ENCODE assay signal across 9 cellular contexts in the genomic region with DNA sequence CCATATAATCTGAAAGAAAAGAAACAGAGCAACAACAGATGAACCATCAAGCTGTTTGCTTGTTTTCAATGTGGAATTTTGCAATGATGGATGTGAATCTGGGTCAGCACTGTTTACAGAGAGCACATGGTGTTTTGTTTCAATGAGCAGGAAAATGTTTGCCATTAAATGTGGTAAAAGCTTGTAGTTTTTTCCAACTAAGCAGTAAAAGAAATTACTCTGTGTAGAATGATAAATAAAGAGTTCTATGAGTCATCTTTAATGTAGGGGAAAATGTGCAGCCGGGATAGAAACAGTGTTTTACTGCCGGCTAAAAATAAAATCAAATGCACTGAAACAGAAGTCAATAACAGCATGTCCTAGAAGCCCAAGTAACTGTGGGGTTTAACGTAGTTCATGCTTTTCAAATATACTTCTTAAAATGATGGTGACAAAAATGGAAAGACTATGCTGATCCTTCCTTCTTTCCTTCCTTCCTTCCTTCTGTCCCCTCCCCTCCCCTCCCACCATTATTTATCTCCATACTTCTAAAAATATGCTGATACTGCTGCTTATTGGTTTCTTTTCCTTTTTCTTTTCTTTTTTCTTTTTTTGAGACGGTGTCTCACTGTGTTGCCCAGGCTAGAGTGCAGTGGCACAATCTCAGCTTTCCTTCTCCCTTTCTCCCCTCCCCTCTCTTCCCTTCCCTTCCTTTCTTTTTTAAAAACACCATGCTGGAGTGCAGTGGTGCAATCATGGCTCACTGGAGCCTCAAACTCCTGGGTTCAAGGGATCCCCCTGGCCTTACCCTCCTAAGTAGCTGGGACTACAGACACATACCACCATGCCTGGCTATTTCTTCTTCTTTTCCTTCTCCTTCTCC. TPM values are rescaled to one million over a fixed set of nuclear protein-coding genes. Genes with fewer than 3 reads are reported as not detected.
DNase-seq lines count a peak whose midpoint lies in the region; ATAC-seq, FAIRE-seq and TF ChIP-seq lines count a peak whose summit lies in the region.
"Had no signal": no experiment of that assay in that cellular context is flagged by ENCODE, and none has a peak within 500 bp of the region (broad histone marks: within the 10 kb centered on the region; RNA-seq: fewer than 3 reads in every experiment).

No MANE protein-coding gene starts in this region.

- H3K27ac ChIP-seq in pancreas: peak overlapping the region in 3 of 4 donors; percentile 6 to 64 (median 42)

- FAIRE-seq in pancreas (lab: Jason Lieb, UNC): peak; percentile 13

- 24 to 26% methylated on average over 4 of the region's 4 CpGs for WGBS in pancreas, 2 donors

- no peaks in the 10 kb centered on the region for H3K9me3 ChIP-seq in endocrine pancreas (ENCODE audit: control insufficient read depth, low read length)
- H3K9me3 ChIP-seq in pancreas: no peaks in the 10 kb centered on the region

- peaks cover 27% of the 10 kb centered on the region for H3K4me1 ChIP-seq in endocrine pancreas (ENCODE audit: control insufficient read depth, insufficient read depth, low read length)
- peaks cover 16 to 29% (median 27%) of the 10 kb centered on the region in 3 donors for H3K4me1 ChIP-seq in pancreas

- H3K4me3 ChIP-seq in endocrine pancreas (ENCODE audit: control insufficient read depth, insufficient read depth, low read length) (peak overlapping the region; percentile 75), pancreas (no peak overlapping the region)

- intact Hi-C loops in pancreas (cut with DNase I): no loop called here

- no peak for TF ChIP-seq POLR2A in GM18505 (IDR thresholded peaks at IDR 0.05; ENCODE audit: borderline replicate concordance, extremely low read depth, insufficient read depth, insufficient read length)

- DNase-seq in COR-L47 (lab: John Stamatoyannopoulos, UW) (peak; percentile 41), NCI-H2196 (lab: John Stamatoyannopoulos, UW; ENCODE audit: unreplicated experiment) (peak; percentile 39), pancreas (no peak), NK-92 (lab: John Stamatoyannopoulos, UW; ENCODE audit: unreplicated experiment) (no peak), SW 1271 (lab: John Stamatoyannopoulos, UW) (no peak)
- no peak for DNase-seq in effector CD4-positive, alpha-beta T cell
- DNase-seq: MM.1S had no signal

- ATAC-seq in pancreas (peak; percentile 47 to 71 (median 61)), GM18505 (IDR thresholded peaks at IDR 0.05; ENCODE audit: unreplicated experiment) (no peak)

- TF ChIP-seq CTCF in pancreas (IDR thresholded peaks at IDR 0.05): no peak

- no peak overlapping the region for H3K9ac ChIP-seq in endocrine pancreas (ENCODE audit: control insufficient read depth, insufficient read depth, low read length)

- H3K27me3 ChIP-seq in endocrine pancreas (ENCODE audit: control insufficient read depth, insufficient read depth, low read length): no peaks in the 10 kb centered on the region
- no peaks in the 10 kb centered on the region for H3K27me3 ChIP-seq in pancreas

- H3K36me3 ChIP-seq in endocrine pancreas (ENCODE audit: control insufficient read depth, insufficient read depth, low read length) (no peaks in the 10 kb centered on the region), pancreas (no peaks in the 10 kb centered on the region)

RNA-seq across cellular contexts. Expression of gene NAA20, which starts 6.3 kb away (rescaled TPM):
- total RNA-seq in pancreas: 10 to 100 TPM; 28.0 to 46.9 (median 34.5) TPM
- polyA plus RNA-seq in pancreas: 100 to 1,000 TPM in 1 of 2 donors, 10 to 100 TPM in 1; 89.6 to 124 TPM

RNA-seq across cellular contexts. Expression of gene CRNKL1, which starts 41.4 kb away (rescaled TPM):
- total RNA-seq in pancreas: 10 to 100 TPM in 1 of 6 donors, 1 to 10 TPM in 5; 4.4 to 15.5 (median 6.8) TPM
- 10 to 100 TPM in 1 of 2 donors, 1 to 10 TPM in 1; 9.7 to 13.2 TPM for polyA plus RNA-seq in pancreas

RNA-seq across cellular contexts. Expression of gene CFAP61, which starts 41.5 kb away (rescaled TPM):
- under 1 TPM; 0.19 to 0.53 (median 0.33) TPM for total RNA-seq in pancreas
- under 1 TPM; 0.15 to 0.38 TPM for polyA plus RNA-seq in pancreas

Comparison
In these comparisons a context has a peak if more than half of its experiments do, and no peak if none do; other contexts are left out.
1. DNase-seq: peak in COR-L47 (single experiment) and NCI-H2196 (single experiment); none in pancreas (0 of 6), effector CD4-positive, alpha-beta T cell (single experiment), NK-92 (single experiment) and SW 1271 (0 of 2).